Comparison of ENCODE assay signal across 21 cellular contexts in the genomic region with DNA sequence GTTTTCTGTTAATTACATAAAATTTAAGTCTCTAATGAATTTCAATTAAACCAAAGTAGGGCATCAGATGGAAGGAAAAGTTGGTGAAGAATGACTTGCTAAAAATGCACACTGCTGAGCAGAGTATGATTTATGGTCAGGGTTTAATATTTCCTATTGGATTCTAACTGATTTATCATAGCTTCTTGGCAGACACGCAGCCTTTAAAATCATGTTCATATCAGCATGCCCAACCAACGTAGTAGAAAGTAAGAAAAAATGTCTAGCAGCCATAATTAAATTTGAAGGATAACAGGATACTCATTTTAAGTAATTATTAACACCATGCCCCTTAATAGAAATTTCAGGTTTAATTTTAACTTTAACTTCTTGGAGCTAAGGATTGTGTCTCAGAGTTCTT.
"Had no signal": no experiment of that assay in that cellular context is flagged by ENCODE, and none has a peak within 500 bp of the region (broad histone marks: within the 10 kb centered on the region; RNA-seq: fewer than 3 reads in every experiment).

No MANE protein-coding gene starts in this region.

- H3K27ac ChIP-seq: foreskin keratinocyte, sigmoid colon had no signal

- DNase-seq: activated B cell treated with CpG ODN at 0.5 μM for 24 hours; activated CD4-positive, alpha-beta T cell treated with anti-CD3 and anti-CD28 coated beads for 4 hours; activated CD4-positive, alpha-beta T cell treated with anti-CD3 and anti-CD28 coated beads, Interleukin-2, amount 50 U/mL, for 48 hours; activated CD8-positive, alpha-beta memory T cell treated with anti-CD3 and anti-CD28 coated beads, Interleukin-2, amount 50 U/mL, for 48 hours; activated naive CD4-positive, alpha-beta T cell treated with anti-CD3 and anti-CD28 coated beads for 36 hours; activated naive CD8-positive, alpha-beta T cell treated with anti-CD3 and anti-CD28 coated beads, Interleukin-2, amount 10 ng/mL, durations not matched to agents 7 days and 5 days; activated T-cell treated with anti-CD3 and anti-CD28 coated beads, Interleukin-2, amount 50 U/mL, for 4 hours; amygdala; cerebellar nuclear complex; cortex of kidney; foreskin keratinocyte; occipital lobe; retina; sigmoid colon; stimulated activated CD4-positive, alpha-beta T cell treated with anti-CD3 and anti-CD28 coated beads, Interleukin-2, amount 100 ng/mL, for 48 hours; stimulated activated naive CD4-positive, alpha-beta T cell; T1000 had no signal

- H3K4me3 ChIP-seq: sigmoid colon had no signal

- H3K36me3 ChIP-seq: thoracic aorta had no signal

- H3K4me3 Mint-ChIP-seq: activated B cell treated with CpG ODN at 0.5 μM for 24 hours; activated naive CD4-positive, alpha-beta T cell treated with anti-CD3 and anti-CD28 coated beads for 36 hours; activated naive CD8-positive, alpha-beta T cell treated with anti-CD3 and anti-CD28 coated beads, Interleukin-2, amount 10 ng/mL, durations not matched to agents 7 days and 5 days; activated T-cell treated with anti-CD3 and anti-CD28 coated beads, Interleukin-2, amount 50 U/mL, for 4 hours; neural crest cell; T-helper 1 cell treated with Interleukin-12 subunit alpha and Interleukin-12 subunit beta and Interleukin-4 antibody, amounts not matched to agents 30 μg/mL and 1 μg/mL, for 36 hours; type B pancreatic cell had no signal

- H3K27ac Mint-ChIP-seq: activated B cell treated with CpG ODN at 0.5 μM for 24 hours; activated naive CD4-positive, alpha-beta T cell treated with anti-CD3 and anti-CD28 coated beads for 36 hours; activated naive CD8-positive, alpha-beta T cell treated with anti-CD3 and anti-CD28 coated beads, Interleukin-2, amount 10 ng/mL, durations not matched to agents 7 days and 5 days; T-helper 1 cell treated with Interleukin-12 subunit alpha and Interleukin-12 subunit beta and Interleukin-4 antibody, amounts not matched to agents 30 μg/mL and 1 μg/mL, for 36 hours; type B pancreatic cell had no signal

- H3K27me3 ChIP-seq: foreskin keratinocyte, sigmoid colon had no signal

- ATAC-seq: activated T-cell treated with anti-CD3 and anti-CD28 coated beads, Interleukin-2, amount 50 U/mL, for 4 hours; foreskin keratinocyte had no signal

- H3K4me1 Mint-ChIP-seq: neural crest cell had no signal

- H3K27me3 Mint-ChIP-seq: activated B cell treated with CpG ODN at 0.5 μM for 24 hours; activated naive CD8-positive, alpha-beta T cell treated with anti-CD3 and anti-CD28 coated beads, Interleukin-2, amount 10 ng/mL, durations not matched to agents 7 days and 5 days; type B pancreatic cell had no signal

- H3K4me1 ChIP-seq: foreskin keratinocyte, sigmoid colon had no signal

- H3K9me3 ChIP-seq: sigmoid colon, thoracic aorta had no signal
